12 cellular contexts compared by ENCODE assay signal in the genomic region with DNA sequence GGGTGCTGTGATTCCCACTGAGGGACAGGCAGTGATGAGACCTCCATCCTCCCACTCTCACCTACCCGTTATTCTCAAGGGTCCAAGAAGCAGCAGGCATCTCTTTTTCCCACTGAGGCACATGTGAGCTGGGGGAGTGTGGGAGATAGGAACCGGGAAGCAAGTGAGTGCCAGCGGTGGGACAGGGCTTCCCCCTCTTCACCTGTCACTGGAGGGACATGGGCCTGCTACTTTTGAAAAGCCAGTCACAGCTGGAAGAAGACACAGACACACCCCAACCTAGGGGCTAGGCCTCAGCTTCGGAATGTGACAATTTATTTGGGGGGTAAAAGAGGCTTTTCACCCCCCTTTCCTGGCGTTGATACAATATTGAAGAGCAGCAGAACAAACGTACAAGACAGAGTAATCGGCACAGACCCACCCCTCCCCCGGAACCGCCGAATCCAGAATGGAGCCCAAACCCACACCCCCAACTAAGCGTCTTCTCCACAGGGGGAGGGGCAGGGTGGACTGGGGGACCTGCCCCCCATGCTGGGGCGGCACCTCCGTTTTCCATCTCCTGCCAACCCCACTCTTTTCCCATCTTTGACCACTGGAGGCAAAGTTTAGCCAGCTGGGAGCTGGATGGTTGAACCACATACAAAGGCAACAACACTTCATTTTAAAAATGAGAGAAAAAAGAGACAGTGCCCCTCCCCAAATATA. TPM values are rescaled to one million over a fixed set of nuclear protein-coding genes. Genes with fewer than 3 reads are reported as not detected.
DNase-seq lines count a peak whose midpoint lies in the region; ATAC-seq and TF ChIP-seq lines count a peak whose summit lies in the region.
"Had no signal": no experiment of that assay in that cellular context is flagged by ENCODE, and none has a peak within 500 bp of the region (broad histone marks: within the 10 kb centered on the region; RNA-seq: fewer than 3 reads in every experiment).

No MANE protein-coding gene starts in this region.

- CTCF ChIA-PET in A673 (lab: Charles Lee) (interaction anchor here (1.4 kb wide), 1 partner anchor 92 kb away, joined by 7 read pairs; no protein-coding TSS in a partner anchor), Panc1 (lab: Charles Lee) (interaction anchor here (0.5 to 2.2 kb wide), 2 partner anchors 92 to 160 kb away, joined by 5 to 9 read pairs; a partner anchor contains a TSS)

- BruUV-seq in A673 (replicated peaks; lab: Mats Ljungman, UMichigan) = no TSS peak
- no TSS peak for BruUV-seq in Panc1 (replicated peaks; lab: Mats Ljungman, UMichigan)

- TF ChIP-seq CTCF in A673 (conservative IDR thresholded peaks at IDR 0.05; ENCODE audit: low read depth, low read length) (0 out of 2 replicates have a peak, but pooled peaks have one; percentile 20), CD14-positive monocyte (IDR thresholded peaks at IDR 0.05) (no peak), Panc1 (IDR thresholded peaks at IDR 0.05) (no peak; the same call in 1 of the 2 replicates), gastrocnemius medialis (IDR thresholded peaks at IDR 0.05 in 4 of 5, conservative IDR thresholded peaks at IDR 0.05 in 1 of 5) (no peak)

- peaks cover 45% of the 10 kb centered on the region for H3K4me1 ChIP-seq in A673 (ENCODE audit: insufficient read depth, low read length, poor library complexity, severe bottlenecking)
- peaks cover 29% of the 10 kb centered on the region for H3K4me1 ChIP-seq in Panc1 (ENCODE audit: control insufficient read depth, insufficient read depth, low read length)
- H3K4me1 ChIP-seq in gastrocnemius medialis = peaks cover 4 to 6% of the 10 kb centered on the region in 2 donors

- intact Hi-C loops in A673 (cut with micrococcal nuclease; ENCODE audit: unreplicated experiment) = no loop called here
- intact Hi-C loops in CD14-positive monocyte (cut with micrococcal nuclease) = no loop called here
- intact Hi-C loops in Panc1 (cut with micrococcal nuclease; ENCODE audit: unreplicated experiment) = loop anchor here (5.0 to 10.0 kb wide), 2 partner anchors 94 to 143 kb away; no protein-coding TSS in a partner anchor
- intact Hi-C loops in gastrocnemius medialis (cut with DNase I; ENCODE audit: low total_unique reads) = no loop called here

- DNase-seq in A673 (ENCODE audit: low spot score) (peak; percentile 48), CD14-positive monocyte (ENCODE audit: low spot score) (peak; percentile 9), Panc1 (ENCODE audit: low read depth, low spot score) (no peak), fibroblast of peridontal ligament (ENCODE audit: extremely low read depth) (peak; percentile 16), SIG-M5 (lab: John Stamatoyannopoulos, UW) (no peak), gastrocnemius medialis (no peak)
- DNase-seq: activated CD8-positive, alpha-beta memory T cell treated with anti-CD3 and anti-CD28 coated beads, Interleukin-2, amount 50 U/mL, for 4 hours; COR-L47; MG63 had no signal

- H3K4me1 Mint-ChIP-seq in CD14-positive monocyte = peaks cover 7% of the 10 kb centered on the region

- no peaks in the 10 kb centered on the region for H3K9me3 ChIP-seq in A673 (ENCODE audit: low read depth, low read length, poor library complexity, severe bottlenecking)
- no peaks in the 10 kb centered on the region for H3K9me3 ChIP-seq in Panc1 (ENCODE audit: control insufficient read depth, insufficient read depth, low read depth, low read length)
- no peaks in the 10 kb centered on the region for H3K9me3 ChIP-seq in gastrocnemius medialis
- H3K9me3 ChIP-seq: MG63 had no signal

- ATAC-seq in Panc1 = peak; percentile 23
- no peak for ATAC-seq in HG03159 (IDR thresholded peaks at IDR 0.05; ENCODE audit: unreplicated experiment)
- ATAC-seq in HG03565 (IDR thresholded peaks at IDR 0.05; ENCODE audit: unreplicated experiment) = no peak
- ATAC-seq in gastrocnemius medialis = no peak

- no peak overlapping the region for H3K4me3 Mint-ChIP-seq in CD14-positive monocyte

- H3K27me3 Mint-ChIP-seq in CD14-positive monocyte (ENCODE audit: low read depth in 3 of 3) = peaks cover 3 to 11% (median 4%) of the 10 kb centered on the region in 3 donors

- H3K36me3 Mint-ChIP-seq in CD14-positive monocyte = peaks cover 10 to 16% of the 10 kb centered on the region in 2 donors

- TF ChIP-seq POLR2A in gastrocnemius medialis (IDR thresholded peaks at IDR 0.05) = no peak

- H3K27ac Mint-ChIP-seq in CD14-positive monocyte = peak overlapping the region in 1 of 7 donors; percentile 23

- POLR2A ChIA-PET in A673 (lab: Charles Lee; ENCODE audit: low non-redundant PET) = no interaction called here
- POLR2A ChIA-PET in Panc1 (lab: Charles Lee) = no interaction called here

- no peak overlapping the region for H3K4me3 ChIP-seq in A673 (ENCODE audit: low read depth, low read length, poor library complexity, severe bottlenecking)
- no peak overlapping the region for H3K4me3 ChIP-seq in Panc1 (ENCODE audit: low read depth in 2 of 2, low read length in 2 of 2)
- no peak overlapping the region for H3K4me3 ChIP-seq in gastrocnemius medialis
- H3K4me3 ChIP-seq: MG63 had no signal

- H3K27ac ChIP-seq in A673 (ENCODE audit: low read depth, low read length, poor library complexity, severe bottlenecking) = no peak overlapping the region
- no peak overlapping the region for H3K27ac ChIP-seq in Panc1 (ENCODE audit: low read length)
- H3K27ac ChIP-seq in gastrocnemius medialis = no peak overlapping the region
- H3K27ac ChIP-seq: VCaP had no signal

- no peaks in the 10 kb centered on the region for H3K27me3 ChIP-seq in A673 (replicated peaks; ENCODE audit: insufficient read depth, low read depth, low read length, poor library complexity)
- no peaks in the 10 kb centered on the region for H3K27me3 ChIP-seq in Panc1 (ENCODE audit: control insufficient read depth, insufficient read depth, low read length)
- peaks cover 28 to 37% (median 36%) of the 10 kb centered on the region in 3 donors for H3K27me3 ChIP-seq in gastrocnemius medialis
- H3K27me3 ChIP-seq: MG63 had no signal

- in situ Hi-C loops in Panc1 (cut with HindIII; ENCODE audit: low pct_unique_long_range_greater_than_20kb, low sequenced_read_pairs) = no loop called here
- in situ Hi-C loops in gastrocnemius medialis (cut with MboI; ENCODE audit: low sequenced_read_pairs in 4 of 4) = loop anchor here in 2 of 4 donors (10.0 kb wide), 2 partner anchors 143 to 263 kb away; no protein-coding TSS in a partner anchor

- H3K36me3 ChIP-seq in A673 (ENCODE audit: insufficient read depth, low read length, poor library complexity, severe bottlenecking) (peaks cover 18% of the 10 kb centered on the region), Panc1 (ENCODE audit: control insufficient read depth, insufficient read depth, low read length) (no peaks in the 10 kb centered on the region), gastrocnemius medialis (peaks cover 0 to 14% of the 10 kb centered on the region in 2 donors)
- H3K36me3 ChIP-seq: MG63 had no signal

- H3K9me3 Mint-ChIP-seq in CD14-positive monocyte = peaks cover 0 to 2% (median 0%) of the 10 kb centered on the region in 7 donors

RNA-seq across cellular contexts. Expression of a gene that starts 10.7 kb away (rescaled TPM):
- total RNA-seq in A673 (2021) (111 and 119 TPM in 2 replicates), Panc1 (2021; ENCODE audit: unreplicated experiment) (98.4 TPM), gastrocnemius medialis (10 to 100 TPM in 3 of 4 donors, 1 to 10 TPM in 1; 8.4 to 21.5 (median 17.7) TPM)
- polyA plus RNA-seq in CD14-positive monocyte = 1 to 10 TPM; 2.1 to 5.0 TPM
- polyA plus RNA-seq in Panc1 (2012; ENCODE audit: insufficient read length) = 45.3 TPM

RNA-seq across cellular contexts. Expression of a gene that starts 17.5 kb away (rescaled TPM):
- total RNA-seq in A673 (2021) = 116 and 129 TPM in 2 replicates
- not detected for polyA plus RNA-seq in CD14-positive monocyte
- 32.6 TPM for total RNA-seq in Panc1 (2021; ENCODE audit: unreplicated experiment)
- 29.8 TPM for polyA plus RNA-seq in Panc1 (2012; ENCODE audit: insufficient read length)
- total RNA-seq in gastrocnemius medialis = 1 to 10 TPM in 1 of 4 donors, under 1 TPM in 3; 0.25 to 5.0 (median 0.73) TPM

Comparison
In these comparisons a context has a peak if more than half of its experiments do, and no peak if none do; other contexts are left out.
1. DNase-seq: peak in A673 (single experiment), CD14-positive monocyte (single experiment) and fibroblast of peridontal ligament (single experiment); none in Panc1 (single experiment), SIG-M5 (single experiment) and gastrocnemius medialis (0 of 2).